Comparison of ENCODE assay signal across 9 cellular contexts in genomic region chr4:39464886-39465501, GRCh38. TPM values are rescaled to one million over a fixed set of nuclear protein-coding genes. Genes with fewer than 3 reads are reported as not detected.
DNase-seq lines count a peak whose midpoint lies in the region; ATAC-seq and TF ChIP-seq lines count a peak whose summit lies in the region.
"Had no signal": no experiment of that assay in that cellular context is flagged by ENCODE, and none has a peak within 500 bp of the region (broad histone marks: within the 10 kb centered on the region; RNA-seq: fewer than 3 reads in every experiment).

No MANE protein-coding gene starts in this region.

- TF ChIP-seq CTCF in cardiac muscle cell (IDR thresholded peaks at IDR 0.05; ENCODE audit: low read depth, low read length) (peak; percentile 32), left ventricle myocardium inferior (IDR thresholded peaks at IDR 0.05; ENCODE audit: borderline replicate concordance) (no peak), gastroesophageal sphincter (IDR thresholded peaks at IDR 0.05) (no peak)

- H3K36me3 ChIP-seq in cardiac muscle cell (peaks cover 19% of the 10 kb centered on the region), left ventricle myocardium inferior (peaks cover 65% of the 10 kb centered on the region), gastroesophageal sphincter (peaks cover 0 to 53% of the 10 kb centered on the region in 2 donors)
- H3K36me3 ChIP-seq: prostate gland had no signal

- H3K4me3 ChIP-seq in cardiac muscle cell (no peak overlapping the region), left ventricle myocardium inferior (no peak overlapping the region), gastroesophageal sphincter (no peak overlapping the region)
- H3K4me3 ChIP-seq: prostate gland had no signal

- H3K9me3 ChIP-seq in cardiac muscle cell (ENCODE audit: low read depth) (no peaks in the 10 kb centered on the region), left ventricle myocardium inferior (replicated peaks) (no peaks in the 10 kb centered on the region), gastroesophageal sphincter (no peaks in the 10 kb centered on the region)
- H3K9me3 ChIP-seq: prostate gland had no signal

- TF ChIP-seq EP300 in gastroesophageal sphincter (IDR thresholded peaks at IDR 0.05) = no peak

- no peaks in the 10 kb centered on the region for H3K4me1 ChIP-seq in cardiac muscle cell (ENCODE audit: low read depth)
- H3K4me1 ChIP-seq in left ventricle myocardium inferior = peaks cover 3% of the 10 kb centered on the region
- peaks cover 0 to 9% (median 2%) of the 10 kb centered on the region in 3 donors for H3K4me1 ChIP-seq in gastroesophageal sphincter
- H3K4me1 ChIP-seq: prostate gland had no signal

- peak overlapping the region; percentile 50 for H3K27ac ChIP-seq in cardiac muscle cell
- H3K27ac ChIP-seq in left ventricle myocardium inferior (replicated peaks) = no peak overlapping the region
- no peak overlapping the region for H3K27ac ChIP-seq in gastroesophageal sphincter
- H3K27ac ChIP-seq: prostate gland had no signal

- TF ChIP-seq POLR2A in erythroblast (IDR thresholded peaks at IDR 0.05; ENCODE audit: low read length) (no peak), gastroesophageal sphincter (IDR thresholded peaks at IDR 0.05) (no peak)

- ATAC-seq in gastroesophageal sphincter (no peak), HG03196 (IDR thresholded peaks at IDR 0.05; ENCODE audit: unreplicated experiment) (no peak), GM21381 (IDR thresholded peaks at IDR 0.05; ENCODE audit: unreplicated experiment) (no peak)

- peak; percentile 35 to 92 for DNase-seq in cardiac muscle cell (ENCODE audit: low read depth in 1 of 2, low spot score in 1 of 2)
- no peak for DNase-seq in left ventricle myocardium inferior
- peak; percentile 90 for DNase-seq in RKO (ENCODE audit: low spot score)
- DNase-seq in erythroblast (lab: John Stamatoyannopoulos, UW) = peak; percentile 60 to 65
- no peak for DNase-seq in NCI-H187 (lab: John Stamatoyannopoulos, UW)

- intact Hi-C loops in left ventricle myocardium inferior (cut with micrococcal nuclease) = loop anchor here (10.0 kb wide), 1 partner anchor 590 kb away; the partner anchor contains the start of gene N4BP2

- WGBS in gastroesophageal sphincter (ENCODE audit: low coverage in 1 of 2), 2 donors = 3 to 10% methylated on average over 2 of the region's 2 CpGs

- H3K27me3 ChIP-seq in cardiac muscle cell (no peaks in the 10 kb centered on the region), left ventricle myocardium inferior (ENCODE audit: low read depth) (no peaks in the 10 kb centered on the region), gastroesophageal sphincter (no peaks in the 10 kb centered on the region)

RNA-seq across cellular contexts. Expression of gene LIAS, which starts 6.1 kb away (rescaled TPM):
- total RNA-seq in cardiac muscle cell (7.0 and 16.3 TPM in 2 replicates), left ventricle myocardium inferior (35.0 TPM), gastroesophageal sphincter (10 to 100 TPM in 2 of 4 donors, 1 to 10 TPM in 2; 7.8 to 16.8 (median 9.9) TPM)
- polyA plus RNA-seq in cardiac muscle cell = 19.0 and 29.4 TPM in 2 replicates

RNA-seq across cellular contexts. Expression of gene RPL9, which starts 6.3 kb away (rescaled TPM):
- total RNA-seq in cardiac muscle cell (1,988 and 4,130 TPM in 2 replicates), left ventricle myocardium inferior (763 TPM), gastroesophageal sphincter (1,000 to 10,000 TPM; 1,742 to 7,890 (median 5,202) TPM)
- polyA plus RNA-seq in cardiac muscle cell = 431 and 515 TPM in 2 replicates

RNA-seq across cellular contexts. Expression of gene KLB, which starts 58.3 kb away (rescaled TPM):
- total RNA-seq in cardiac muscle cell (not detected in 2 replicates), left ventricle myocardium inferior (not detected), gastroesophageal sphincter (under 1 TPM in 2 of 4 donors, not detected in 2; 0.05 to 0.13 TPM)
- 0.12 TPM in 1 of 2 replicates, not detected in the other for polyA plus RNA-seq in cardiac muscle cell

Comparison
In these comparisons a context has a peak if more than half of its experiments do, and no peak if none do; other contexts are left out.
1. DNase-seq: peak in cardiac muscle cell (2 of 2), RKO (single experiment) and erythroblast (2 of 2); none in left ventricle myocardium inferior (single experiment) and NCI-H187 (0 of 2).